22 cellular contexts compared by ENCODE assay signal in the genomic region with DNA sequence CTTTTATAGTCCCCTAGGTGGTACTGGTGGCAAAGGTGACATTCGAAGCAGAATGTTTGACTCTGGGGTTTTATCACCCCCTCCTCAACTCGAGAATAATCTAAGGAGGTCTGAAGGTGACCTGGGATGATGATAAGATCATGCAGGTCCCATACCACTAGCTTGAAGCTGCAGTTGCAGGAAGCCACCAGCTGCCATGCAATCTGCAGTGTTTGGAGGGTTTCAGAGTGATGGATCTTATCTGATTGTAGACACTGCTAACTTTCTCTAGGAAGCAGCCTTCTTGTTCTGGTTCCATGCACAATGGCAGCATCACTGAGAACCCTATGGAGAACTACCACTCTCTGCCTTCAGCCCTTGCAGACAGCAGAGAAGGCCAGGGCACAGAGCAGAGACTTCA. TPM values are rescaled to one million over a fixed set of nuclear protein-coding genes. Genes with fewer than 3 reads are reported as not detected.
DNase-seq lines count a peak whose midpoint lies in the region; ATAC-seq and TF ChIP-seq lines count a peak whose summit lies in the region.
"Had no signal": no experiment of that assay in that cellular context is flagged by ENCODE, and none has a peak within 500 bp of the region (broad histone marks: within the 10 kb centered on the region; RNA-seq: fewer than 3 reads in every experiment).

No MANE protein-coding gene starts in this region.

- H4K20me1 ChIP-seq in SK-N-SH (ENCODE audit: insufficient read depth) = no peaks in the 10 kb centered on the region
- H4K20me1 ChIP-seq in Karpas-422 (ENCODE audit: insufficient read depth, low read depth, low read length) = no peaks in the 10 kb centered on the region
- H4K20me1 ChIP-seq: BLaER1 treated with 17β-estradiol and CSF1 and Interleukin-3, amounts not matched to agents 10 nM and 100 nM had no signal

- H3K79me2 ChIP-seq in SK-N-SH (ENCODE audit: insufficient read depth) = no peaks in the 10 kb centered on the region
- no peaks in the 10 kb centered on the region for H3K79me2 ChIP-seq in Karpas-422 (ENCODE audit: low read length)

- TF ChIP-seq EP300 in SK-N-SH (IDR thresholded peaks at IDR 0.05; ENCODE audit: borderline replicate concordance in 1 of 2, low read depth in 1 of 2, low read length in 1 of 2) = no peak

- H3K9me3 ChIP-seq in SK-N-SH (no peaks in the 10 kb centered on the region), Karpas-422 (ENCODE audit: low read length) (no peaks in the 10 kb centered on the region)
- H3K9me3 ChIP-seq: MG63 had no signal

- CTCF ChIA-PET in SK-N-SH (lab: Yijun Ruan, JAX) = interaction anchor here (0.7 to 6.1 kb wide), 2 partner anchors 11 to 240 kb away, joined by 3 to 65 read pairs; no protein-coding TSS in a partner anchor

- H3K9me3 Mint-ChIP-seq in chondrocyte (ENCODE audit: low read depth) = no peaks in the 10 kb centered on the region
- H3K9me3 Mint-ChIP-seq: CD4-positive, alpha-beta T cell; T-cell had no signal

- no peaks in the 10 kb centered on the region for H3K4me1 Mint-ChIP-seq in chondrocyte (ENCODE audit: low read depth)
- H3K4me1 Mint-ChIP-seq: T-cell had no signal

- H3K27ac ChIP-seq in SK-N-SH (ENCODE audit: low read depth in 2 of 2, low read length in 1 of 2) (no peak overlapping the region), Karpas-422 (ENCODE audit: low read length) (no peak overlapping the region)
- H3K27ac ChIP-seq: BLaER1 treated with 17β-estradiol and CSF1 and Interleukin-3, amounts not matched to agents 10 nM and 100 nM; GM23248 had no signal

- 13% methylated on average over 2 of the region's 2 CpGs for WGBS in SK-N-SH (ENCODE audit: low lambda C conversion rate)

- DNase-seq in SK-N-SH = no peak
- DNase-seq in Karpas-422 = peak; percentile 23
- DNase-seq in chondrocyte (ENCODE audit: low spot score) = no peak
- DNase-seq in stimulated activated CD4-positive, alpha-beta T cell treated with anti-CD3 and anti-CD28 coated beads, Interleukin-2, amount 100 ng/mL, for 48 hours = no peak
- no peak for DNase-seq in GM13976 (ENCODE audit: low spot score)
- DNase-seq: CD4-positive, alpha-beta T cell; GM23248; HCEC 1CT; MG63; NCI-H1105 treated with DMSO at 0.1 percent for 48 hours; NCI-H146; NCI-H1930; NCI-H2107; NCI-H524; NCI-H748 treated with DMSO at 0.1 percent for 48 hours; NK-92 treated with Interleukin-12 subunit alpha and Interleukin-12 subunit beta, amount 100 ng/mL, for 24 hours; PC-3; T-cell had no signal

- H3K9ac ChIP-seq in SK-N-SH (no peak overlapping the region), Karpas-422 (ENCODE audit: low read length) (no peak overlapping the region)
- H3K9ac ChIP-seq: BLaER1 treated with 17β-estradiol and CSF1 and Interleukin-3, amounts not matched to agents 10 nM and 100 nM; GM23248 had no signal

- H3K4me3 ChIP-seq in SK-N-SH (ENCODE audit: low read depth in 2 of 2, low read length in 1 of 2) = no peak overlapping the region
- H3K4me3 ChIP-seq in Karpas-422 (ENCODE audit: low read length) = no peak overlapping the region
- H3K4me3 ChIP-seq: BLaER1 treated with 17β-estradiol and CSF1 and Interleukin-3, amounts not matched to agents 10 nM and 100 nM; GM23248; K562; MG63 had no signal

- no peak overlapping the region for H3K4me3 Mint-ChIP-seq in chondrocyte (ENCODE audit: unreplicated experiment)
- H3K4me3 Mint-ChIP-seq: CD4-positive, alpha-beta T cell; T-cell had no signal

- no peaks in the 10 kb centered on the region for H3F3A ChIP-seq in SK-N-SH (replicated peaks; ENCODE audit: insufficient read depth)

- no peaks in the 10 kb centered on the region for H3K4me1 ChIP-seq in SK-N-SH (ENCODE audit: control insufficient read depth in 1 of 2, insufficient read depth in 2 of 2, low read depth in 1 of 2, low read length in 1 of 2)
- no peaks in the 10 kb centered on the region; the same call in 1 of the 2 replicates for H3K4me1 ChIP-seq in Karpas-422 (ENCODE audit: low read length)
- H3K4me1 ChIP-seq: BLaER1 treated with 17β-estradiol and CSF1 and Interleukin-3, amounts not matched to agents 10 nM and 100 nM had no signal

- TF ChIP-seq CTCF in SK-N-SH (IDR thresholded peaks at IDR 0.05) = 0 out of 2 replicates have a peak, but pooled peaks have one; percentile 9
- TF ChIP-seq CTCF in chondrocyte (IDR thresholded peaks at IDR 0.05) = peak; percentile 10
- no peak for TF ChIP-seq CTCF in GM13976 (IDR thresholded peaks at IDR 0.05; ENCODE audit: borderline replicate concordance, control extremely low read depth, extremely low read depth, insufficient read depth, missing control alignments)

- H3K36me3 ChIP-seq in SK-N-SH (replicated peaks in 1 of 2; ENCODE audit: control insufficient read depth in 1 of 2, insufficient read depth in 2 of 2, low read length in 1 of 2) (no peaks in the 10 kb centered on the region), Karpas-422 (ENCODE audit: insufficient read depth, low read length) (no peaks in the 10 kb centered on the region)
- H3K36me3 ChIP-seq: BLaER1 treated with 17β-estradiol and CSF1 and Interleukin-3, amounts not matched to agents 10 nM and 100 nM; MG63 had no signal

- H3K27me3 ChIP-seq in SK-N-SH (ENCODE audit: insufficient read depth) = no peaks in the 10 kb centered on the region; the same call in 1 of the 2 replicates
- H3K27me3 ChIP-seq in Karpas-422 (ENCODE audit: low read length) = no peaks in the 10 kb centered on the region
- H3K27me3 ChIP-seq: BLaER1 treated with 17β-estradiol and CSF1 and Interleukin-3, amounts not matched to agents 10 nM and 100 nM; MG63 had no signal

- H3K36me3 Mint-ChIP-seq in chondrocyte (ENCODE audit: low read depth) = no peaks in the 10 kb centered on the region
- H3K36me3 Mint-ChIP-seq: T-cell had no signal

- no peak overlapping the region for H2AFZ ChIP-seq in SK-N-SH (ENCODE audit: low read depth)
- H2AFZ ChIP-seq in Karpas-422 (ENCODE audit: low read length) = no peak overlapping the region
- H2AFZ ChIP-seq: GM23248 had no signal

- no peaks in the 10 kb centered on the region for H3K9me2 ChIP-seq in SK-N-SH
- H3K9me2 ChIP-seq in Karpas-422 (replicated peaks; ENCODE audit: insufficient read depth, low read length) = no peaks in the 10 kb centered on the region

- no peak for TF ChIP-seq RAD21 in SK-N-SH (IDR thresholded peaks at IDR 0.05; ENCODE audit: low read length)

- in situ Hi-C loops in GM13976 (cut with MboI; ENCODE audit: low sequenced_read_pairs, unreplicated experiment) = no loop called here

- POLR2A ChIA-PET in SK-N-SH (lab: Yijun Ruan, JAX) = no interaction called here

- ATAC-seq in SK-N-SH treated with all-trans-retinoic acid at 6 μM for 48 hours = no peak
- ATAC-seq in GM21786 (IDR thresholded peaks at IDR 0.05; ENCODE audit: unreplicated experiment) = no peak
- ATAC-seq: K562, PC-3, T-cell had no signal

- H3K4me2 ChIP-seq in SK-N-SH = no peak overlapping the region
- no peak overlapping the region for H3K4me2 ChIP-seq in Karpas-422 (ENCODE audit: low read depth, low read length, poor library complexity, severe bottlenecking)
- H3K4me2 ChIP-seq: BLaER1 treated with 17β-estradiol and CSF1 and Interleukin-3, amounts not matched to agents 10 nM and 100 nM had no signal

- H3K27ac Mint-ChIP-seq in chondrocyte (ENCODE audit: unreplicated experiment) = no peak overlapping the region
- H3K27ac Mint-ChIP-seq: CD4-positive, alpha-beta T cell; T-cell had no signal

- no peaks in the 10 kb centered on the region for H3K27me3 Mint-ChIP-seq in chondrocyte (ENCODE audit: low read depth)
- H3K27me3 Mint-ChIP-seq: CD4-positive, alpha-beta T cell had no signal

TF ChIP-seq in SK-N-SH, 30 proteins besides CTCF, POLR2A, EP300 and RAD21 (continues in another document):
- TF ChIP-seq POLR2AphosphoS5 (IDR thresholded peaks at IDR 0.05; ENCODE audit: low read depth, low read length) = no peak
- no peak for TF ChIP-seq ELF1 (IDR thresholded peaks at IDR 0.05)

TF ChIP-seq in SK-N-SH treated with all-trans-retinoic acid at 6 μM for 48 hours, 23 proteins besides CTCF, POLR2A, EP300 and RAD21 (continues in another document):
- no peak for TF ChIP-seq PPARA (CRISPR knock-in tag; IDR thresholded peaks at IDR 0.05; ENCODE audit: borderline replicate concordance)
- no peak for TF ChIP-seq ZC3H10 (CRISPR knock-in tag; IDR thresholded peaks at IDR 0.05)
- TF ChIP-seq ESRRG (CRISPR knock-in tag; IDR thresholded peaks at IDR 0.05) = no peak
- TF ChIP-seq ZNF565 (CRISPR knock-in tag; conservative IDR thresholded peaks at IDR 0.05; ENCODE audit: low read depth) = no peak
- TF ChIP-seq, protein P1, sequence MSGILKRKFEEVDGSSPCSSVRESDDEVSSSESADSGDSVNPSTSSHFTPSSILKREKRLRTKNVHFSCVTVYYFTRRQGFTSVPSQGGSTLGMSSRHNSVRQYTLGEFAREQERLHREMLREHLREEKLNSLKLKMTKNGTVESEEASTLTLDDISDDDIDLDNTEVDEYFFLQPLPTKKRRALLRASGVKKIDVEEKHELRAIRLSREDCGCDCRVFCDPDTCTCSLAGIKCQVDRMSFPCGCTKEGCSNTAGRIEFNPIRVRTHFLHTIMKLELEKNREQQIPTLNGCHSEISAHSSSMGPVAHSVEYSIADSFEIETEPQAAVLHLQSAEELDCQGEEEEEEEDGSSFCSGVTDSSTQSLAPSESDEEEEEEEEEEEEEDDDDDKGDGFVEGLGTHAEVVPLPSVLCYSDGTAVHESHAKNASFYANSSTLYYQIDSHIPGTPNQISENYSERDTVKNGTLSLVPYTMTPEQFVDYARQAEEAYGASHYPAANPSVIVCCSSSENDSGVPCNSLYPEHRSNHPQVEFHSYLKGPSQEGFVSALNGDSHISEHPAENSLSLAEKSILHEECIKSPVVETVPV (CRISPR knock-in tag; IDR thresholded peaks at IDR 0.05) = no peak
- no peak for TF ChIP-seq BACH2 (CRISPR knock-in tag; IDR thresholded peaks at IDR 0.05; ENCODE audit: borderline replicate concordance)
- no peak for TF ChIP-seq ARNTL (CRISPR knock-in tag; IDR thresholded peaks at IDR 0.05; ENCODE audit: borderline replicate concordance, low read depth)
- no peak for TF ChIP-seq GLIS3 (CRISPR knock-in tag; IDR thresholded peaks at IDR 0.05)
- TF ChIP-seq SNAI2 (CRISPR knock-in tag; IDR thresholded peaks at IDR 0.05) = no peak
- no peak for TF ChIP-seq ZNF70 (CRISPR knock-in tag; IDR thresholded peaks at IDR 0.05)

RNA-seq across cellular contexts. Expression of a gene that starts 59.4 kb away (rescaled TPM):
- polyA plus RNA-seq in SK-N-SH (2012; rRNA removed) = 31.4 and 38.8 TPM in 2 replicates
- polyA plus RNA-seq in SK-N-SH (2012; cell fraction: cytosol; rRNA removed) = 44.8 and 52.2 TPM in 2 replicates
- polyA plus RNA-seq in SK-N-SH (2012; cell fraction: nucleus; rRNA removed) = 33.2 and 52.7 TPM in 2 replicates
- 62.9 and 82.7 TPM in 2 replicates for total RNA-seq in Karpas-422 (2014; rRNA removed; shearing (Covaris generic); ENCODE audit: low replicate concordance)
- total RNA-seq in chondrocyte = 50.9 to 59.1 TPM (median 52.1 TPM) in 3 replicates
